Comparison of ENCODE assay signal across 13 cellular contexts in the genomic region with DNA sequence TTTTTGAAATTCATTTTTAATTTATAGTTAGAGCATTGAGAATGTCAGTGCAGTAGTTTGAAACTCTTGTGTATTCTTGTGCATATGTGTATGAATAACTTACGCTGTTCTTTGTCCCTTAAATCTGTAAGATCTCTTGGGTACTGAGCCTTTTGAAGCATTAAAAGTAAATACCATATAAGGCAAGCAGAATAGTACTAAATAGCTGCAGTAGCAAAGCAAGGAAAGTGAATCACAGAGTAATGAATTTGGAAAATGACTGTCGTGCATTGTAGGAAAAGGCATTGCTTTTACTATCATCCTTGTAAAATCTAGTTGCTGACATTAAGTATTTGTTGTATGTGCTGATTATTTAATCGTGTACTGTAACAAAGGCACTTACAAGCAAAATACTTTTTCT. TPM values are rescaled to one million over a fixed set of nuclear protein-coding genes. Genes with fewer than 3 reads are reported as not detected.
A peak's percentile ranks its signal among the peaks of the same experiment; 100 is the strongest.
DNase-seq lines count a peak whose midpoint lies in the region; ATAC-seq and TF ChIP-seq lines count a peak whose summit lies in the region.
"Had no signal": no experiment of that assay in that cellular context is flagged by ENCODE, and none has a peak within 500 bp of the region (broad histone marks: within the 10 kb centered on the region; RNA-seq: fewer than 3 reads in every experiment).

No MANE protein-coding gene starts in this region.

- ATAC-seq in IMR-90 (ENCODE audit: low read depth), result peak; percentile 84
- ATAC-seq in central memory CD8-positive, alpha-beta T cell (replicated peaks; ENCODE audit: extremely low read depth, poor library complexity, severe bottlenecking), result no peak
- ATAC-seq: K562 had no signal

- H3K4me3 Mint-ChIP-seq in central memory CD8-positive, alpha-beta T cell, result peak overlapping the region; percentile 5

- intact Hi-C loops in IMR-90 (cut with micrococcal nuclease), result no loop called here
- intact Hi-C loops in esophagus squamous epithelium (cut with DNase I), result no loop called here

- no CpG with 5 or more reads among the region's 3 CpGs for WGBS in IMR-90 (ENCODE audit: extremely low coverage in 2 of 2, insufficient read length in 1 of 2), 2 experiments
- 37 to 45% methylated on average over 3 of the region's 3 CpGs for WGBS in esophagus squamous epithelium, 2 donors

- H2BK15ac ChIP-seq in IMR-90 (ENCODE audit: low read depth, low read length), result no peak overlapping the region

- POLR2A ChIA-PET in IMR-90 (lab: Charles Lee; ENCODE audit: unreplicated experiment), result no interaction called here

- no peak overlapping the region for H3K14ac ChIP-seq in IMR-90 (replicated peaks; ENCODE audit: low read depth, low read length)

- dilution Hi-C loops in IMR-90 (cut with HindIII; ENCODE audit: low sequenced_read_pairs, unreplicated experiment), result no loop called here

- H3K36me3 Mint-ChIP-seq in central memory CD8-positive, alpha-beta T cell (ENCODE audit: insufficient read depth), result peaks cover 19% of the 10 kb centered on the region

- peak overlapping the region; percentile 73 for H3K27ac Mint-ChIP-seq in central memory CD8-positive, alpha-beta T cell (ENCODE audit: low read depth)

- H3K9me3 Mint-ChIP-seq in central memory CD8-positive, alpha-beta T cell, result no peaks in the 10 kb centered on the region

- no peak overlapping the region for H2AK5ac ChIP-seq in IMR-90 (ENCODE audit: low read depth, low read length)

- H3K18ac ChIP-seq in IMR-90 (ENCODE audit: low read depth, low read length), result no peak overlapping the region

- no peak for TF ChIP-seq POLR2A in IMR-90 (IDR thresholded peaks at IDR 0.05; ENCODE audit: low read depth, low read length)
- TF ChIP-seq POLR2A in esophagus squamous epithelium (IDR thresholded peaks at IDR 0.05), result no peak

- no peak overlapping the region for H2BK120ac ChIP-seq in IMR-90 (ENCODE audit: low read depth, low read length)

- H3K27me3 ChIP-seq in IMR-90 (ENCODE audit: control insufficient read depth, insufficient read depth, low read length) (no peaks in the 10 kb centered on the region), esophagus squamous epithelium (no peaks in the 10 kb centered on the region)
- H3K27me3 ChIP-seq: breast epithelium had no signal

- in situ Hi-C loops in IMR-90 (cut with MboI; ENCODE audit: low sequenced_read_pairs), result no loop called here

- H3K9me3 ChIP-seq in IMR-90 (ENCODE audit: control insufficient read depth, insufficient read depth, low read length) (no peaks in the 10 kb centered on the region), esophagus squamous epithelium (no peaks in the 10 kb centered on the region)
- H3K9me3 ChIP-seq: breast epithelium had no signal

- H2BK5ac ChIP-seq in IMR-90 (ENCODE audit: low read depth, low read length, poor library complexity, severe bottlenecking), result peak overlapping the region; percentile 80

- peaks cover 3% of the 10 kb centered on the region; the same call in 1 of the 2 replicates for H3K9me1 ChIP-seq in IMR-90 (ENCODE audit: insufficient read depth, low read length)

- no peaks in the 10 kb centered on the region for H3K36me3 ChIP-seq in IMR-90 (ENCODE audit: control insufficient read depth, insufficient read depth, low read length)
- H3K36me3 ChIP-seq in esophagus squamous epithelium, result no peaks in the 10 kb centered on the region
- H3K36me3 ChIP-seq: breast epithelium had no signal

- H3K23ac ChIP-seq in IMR-90 (ENCODE audit: low read depth, low read length), result no peak overlapping the region

- no peak overlapping the region for H2AK9ac ChIP-seq in IMR-90 (replicated peaks; ENCODE audit: low read depth, low read length, poor library complexity)

- H3K9ac ChIP-seq in IMR-90 (ENCODE audit: low read depth, low read length), result peak overlapping the region; percentile 39; the same call in 1 of the 2 replicates
- H3K9ac ChIP-seq: parathyroid adenoma had no signal

- H4K20me1 ChIP-seq in IMR-90 (ENCODE audit: insufficient read depth, low read length), result peaks cover 43% of the 10 kb centered on the region; the same call in 1 of the 2 replicates

- no peak overlapping the region for H3K27ac ChIP-seq in IMR-90 (ENCODE audit: insufficient read depth, low read length)
- peak overlapping the region in 1 of 4 donors; percentile 31 for H3K27ac ChIP-seq in esophagus squamous epithelium
- H3K27ac ChIP-seq: breast epithelium, parathyroid adenoma had no signal

- H4K5ac ChIP-seq in IMR-90 (ENCODE audit: low read depth, low read length), result no peak overlapping the region

- BruUV-seq in IMR-90 (replicated peaks; lab: Mats Ljungman, UMichigan), result no TSS peak

- H2AFZ ChIP-seq in IMR-90 (replicated peaks; ENCODE audit: low read length, poor library complexity), result no peak overlapping the region
- H2AFZ ChIP-seq: parathyroid adenoma had no signal

- H3K4ac ChIP-seq in IMR-90 (ENCODE audit: low read depth, low read length), result no peak overlapping the region; the same call in 1 of the 2 replicates

- no peak overlapping the region for H3K56ac ChIP-seq in IMR-90 (ENCODE audit: extremely low read depth, insufficient read depth, low read length)

- H4K91ac ChIP-seq in IMR-90 (ENCODE audit: insufficient read depth, low read depth, low read length), result no peak overlapping the region

- no peak overlapping the region for H2BK20ac ChIP-seq in IMR-90 (ENCODE audit: low read depth, low read length)

- peaks cover 7% of the 10 kb centered on the region for H3K4me1 ChIP-seq in IMR-90 (ENCODE audit: control insufficient read depth, insufficient read depth, low read length)
- peaks cover 0 to 56% (median 0%) of the 10 kb centered on the region in 3 donors for H3K4me1 ChIP-seq in esophagus squamous epithelium
- H3K4me1 ChIP-seq: parathyroid adenoma had no signal

- H3K4me3 ChIP-seq in IMR-90 (ENCODE audit: insufficient read depth, low read depth, low read length) (no peak overlapping the region), esophagus squamous epithelium (no peak overlapping the region)
- H3K4me3 ChIP-seq: breast epithelium, K562 had no signal

- peak overlapping the region; percentile 55 to 64; a peak in 2 of 4 replicates for H4K8ac ChIP-seq in IMR-90 (ENCODE audit: low read depth in 2 of 2, low read length in 2 of 2)

- CTCF ChIA-PET in IMR-90 (lab: Yijun Ruan, JAX), result no interaction called here

- peaks cover 68% of the 10 kb centered on the region for H3K4me1 Mint-ChIP-seq in central memory CD8-positive, alpha-beta T cell

- TF ChIP-seq RAD21 in IMR-90 (IDR thresholded peaks at IDR 0.05; ENCODE audit: low read length), result no peak

- no peaks in the 10 kb centered on the region for H3K27me3 Mint-ChIP-seq in central memory CD8-positive, alpha-beta T cell

- peak overlapping the region; percentile 23 for H3K4me2 ChIP-seq in IMR-90 (ENCODE audit: low read depth, low read length)

- DNase-seq in AG08395 (ENCODE audit: low spot score) (peak; percentile 21), IMR-90 (peak; percentile 54), myocyte (ENCODE audit: low read depth) (peak; percentile 12), esophagus squamous epithelium (lab: John Stamatoyannopoulos, UW) (no peak), putamen (ENCODE audit: low spot score) (no peak), NCI-H1092 (lab: John Stamatoyannopoulos, UW) (no peak), COLO668 (lab: John Stamatoyannopoulos, UW; ENCODE audit: unreplicated experiment) (no peak)
- DNase-seq in central memory CD8-positive, alpha-beta T cell (ENCODE audit: low spot score in 2 of 2), result no peak
- DNase-seq: activated CD8-positive, alpha-beta memory T cell treated with anti-CD3 and anti-CD28 coated beads, Interleukin-2, amount 50 U/mL, for 48 hours; stimulated activated CD4-positive, alpha-beta T cell treated with anti-CD3 and anti-CD28 coated beads, Interleukin-4, amount 100 ng/mL, for 24 hours had no signal

- TF ChIP-seq CTCF in IMR-90 (conservative IDR thresholded peaks at IDR 0.05; ENCODE audit: low read depth, low read length) (no peak), esophagus squamous epithelium (IDR thresholded peaks at IDR 0.05) (no peak)

- H3K79me1 ChIP-seq in IMR-90 (ENCODE audit: low read depth in 1 of 2, low read length in 2 of 2), result peaks cover 9 to 48% of the 10 kb centered on the region in 2 experiments; a peak in 3 of 4 replicates

TF ChIP-seq in IMR-90, 13 proteins besides CTCF, POLR2A, EP300 and RAD21:
- no peak for TF ChIP-seq SMC3 (IDR thresholded peaks at IDR 0.05; ENCODE audit: low read depth, low read length)

RNA-seq across cellular contexts. Expression of gene CNOT2, which starts 12.1 kb away (rescaled TPM):
- 159 and 186 TPM in 2 replicates for total RNA-seq in IMR-90 (2012; rRNA removed)
- polyA plus RNA-seq in IMR-90 (2012; rRNA removed), result 60.8 and 63.4 TPM in 2 replicates
- 12.7 and 17.5 TPM in 2 replicates for polyA plus RNA-seq in IMR-90 (2012; cell fraction: cytosol; rRNA removed)
- polyA plus RNA-seq in IMR-90 (2012; cell fraction: nucleus; rRNA removed; ENCODE audit: low replicate concordance), result 9.8 and 96.8 TPM in 2 replicates
- 85.9 and 112 TPM in 2 replicates for total RNA-seq in myocyte
- polyA plus RNA-seq in myocyte (2012), result 39.5 TPM
- total RNA-seq in esophagus squamous epithelium, result 100 to 1,000 TPM in 1 of 4 donors, 10 to 100 TPM in 3; 77.0 to 138 (median 90.1) TPM

Comparison
In these comparisons a context has a peak if more than half of its experiments do, and no peak if none do; other contexts are left out.
1. DNase-seq: peak in AG08395 (single experiment), IMR-90 (single experiment) and myocyte (single experiment); none in central memory CD8-positive, alpha-beta T cell (0 of 2), esophagus squamous epithelium (single experiment), putamen (single experiment), NCI-H1092 (single experiment) and COLO668 (single experiment).